ENCODE assay signal across 8 cellular contexts in genomic region chr9:121498487-121499176, GRCh38. TPM values are rescaled to one million over a fixed set of nuclear protein-coding genes. Genes with fewer than 3 reads are reported as not detected.
DNase-seq lines count a peak whose midpoint lies in the region; ATAC-seq and TF ChIP-seq lines count a peak whose summit lies in the region.

No MANE protein-coding gene starts in this region.

- H3K9me3 ChIP-seq in RWPE2 (ENCODE audit: severe bottlenecking) (peaks cover 2% of the 10 kb centered on the region), esophagus (ENCODE audit: control insufficient read depth in 2 of 2, insufficient read depth in 1 of 2, low read depth in 1 of 2, low read length in 1 of 2) (no peaks in the 10 kb centered on the region)

- peak; percentile 44 for DNase-seq in AG20443 (ENCODE audit: low spot score)
- DNase-seq in RWPE2 (ENCODE audit: low spot score): no peak
- no peak for DNase-seq in naive thymus-derived CD8-positive, alpha-beta T cell
- DNase-seq in NCI-H2029 treated with DMSO at 0.1 percent for 48 hours (lab: John Stamatoyannopoulos, UW): no peak
- DNase-seq in H4 (ENCODE audit: low spot score): no peak

- H3K4me1 Mint-ChIP-seq in naive thymus-derived CD8-positive, alpha-beta T cell: peaks cover 12 to 37% (median 23%) of the 10 kb centered on the region in 4 donors

- peaks cover 5 to 8% (median 7%) of the 10 kb centered on the region in 3 donors for H3K36me3 Mint-ChIP-seq in naive thymus-derived CD8-positive, alpha-beta T cell

- peak overlapping the region; percentile 24 for H3K4me3 ChIP-seq in RWPE2 (ENCODE audit: severe bottlenecking)
- peak overlapping the region; percentile 61 to 64 for H3K4me3 ChIP-seq in esophagus (ENCODE audit: low read depth in 1 of 2, low read length in 2 of 2)

- POLR2A ChIA-PET in naive thymus-derived CD8-positive, alpha-beta T cell (lab: Charles Lee): no interaction called here

- H3K27ac Mint-ChIP-seq in naive thymus-derived CD8-positive, alpha-beta T cell: peak overlapping the region in 1 of 10 donors; percentile 3

- ATAC-seq in GM21723 (IDR thresholded peaks at IDR 0.05; ENCODE audit: unreplicated experiment) (peak; percentile 22), RWPE2 (ENCODE audit: low read depth) (peak; percentile 41), GM18873 (IDR thresholded peaks at IDR 0.05; ENCODE audit: low FRiP score, unreplicated experiment) (no peak)
- peak; percentile 17 to 35 for ATAC-seq in naive thymus-derived CD8-positive, alpha-beta T cell

- 1% methylated on average over 29 of the region's 29 CpGs for WGBS in esophagus, 2 donors

- H3K4me1 ChIP-seq in RWPE2 (ENCODE audit: insufficient read depth, poor library complexity, severe bottlenecking): peaks cover 4% of the 10 kb centered on the region
- peaks cover 0 to 9% of the 10 kb centered on the region in 2 donors for H3K4me1 ChIP-seq in esophagus (ENCODE audit: control insufficient read depth in 2 of 2, insufficient read depth in 2 of 2, low read length in 1 of 2)

- H3K4me3 Mint-ChIP-seq in naive thymus-derived CD8-positive, alpha-beta T cell: peak overlapping the region; percentile 66 to 84 (median 78)

- H3K9me3 Mint-ChIP-seq in naive thymus-derived CD8-positive, alpha-beta T cell: peaks cover 0 to 10% (median 7%) of the 10 kb centered on the region in 9 donors

- H3K27ac ChIP-seq in RWPE2 (ENCODE audit: poor library complexity, severe bottlenecking): no peak overlapping the region
- peak overlapping the region; percentile 95 to 98 for H3K27ac ChIP-seq in esophagus (ENCODE audit: low read depth in 2 of 2, low read length in 1 of 2)

- peaks cover 39 to 76% (median 53%) of the 10 kb centered on the region in 5 donors for H3K27me3 Mint-ChIP-seq in naive thymus-derived CD8-positive, alpha-beta T cell

- TF ChIP-seq CTCF in RWPE2 (IDR thresholded peaks at IDR 0.05; ENCODE audit: poor library complexity, severe bottlenecking): peak; percentile 59

- peaks cover 11% of the 10 kb centered on the region for H3K27me3 ChIP-seq in RWPE2 (ENCODE audit: insufficient read depth, poor library complexity, severe bottlenecking)
- no peaks in the 10 kb centered on the region for H3K27me3 ChIP-seq in esophagus (ENCODE audit: control insufficient read depth in 1 of 2, insufficient read depth in 2 of 2, low read length in 2 of 2)

- H3K36me3 ChIP-seq in RWPE2 (ENCODE audit: low read depth): no peaks in the 10 kb centered on the region
- H3K36me3 ChIP-seq in esophagus (ENCODE audit: control insufficient read depth in 2 of 2, insufficient read depth in 2 of 2, low read length in 1 of 2): no peaks in the 10 kb centered on the region

RNA-seq across cellular contexts. Expression of gene GGTA1, which starts 1.0 kb away (rescaled TPM):
- 10 to 100 TPM; 24.2 to 26.5 TPM for polyA plus RNA-seq in esophagus
- total RNA-seq in naive thymus-derived CD8-positive, alpha-beta T cell: not detected
- under 1 TPM in 1 of 3 donors, not detected in 2; 0.34 TPM for polyA plus RNA-seq in naive thymus-derived CD8-positive, alpha-beta T cell
- 0.35 TPM in 1 of 2 replicates, not detected in the other for total RNA-seq in H4 (2014; rRNA removed; shearing (Covaris generic))
